8 cellular contexts compared by ENCODE assay signal in the genomic region with DNA sequence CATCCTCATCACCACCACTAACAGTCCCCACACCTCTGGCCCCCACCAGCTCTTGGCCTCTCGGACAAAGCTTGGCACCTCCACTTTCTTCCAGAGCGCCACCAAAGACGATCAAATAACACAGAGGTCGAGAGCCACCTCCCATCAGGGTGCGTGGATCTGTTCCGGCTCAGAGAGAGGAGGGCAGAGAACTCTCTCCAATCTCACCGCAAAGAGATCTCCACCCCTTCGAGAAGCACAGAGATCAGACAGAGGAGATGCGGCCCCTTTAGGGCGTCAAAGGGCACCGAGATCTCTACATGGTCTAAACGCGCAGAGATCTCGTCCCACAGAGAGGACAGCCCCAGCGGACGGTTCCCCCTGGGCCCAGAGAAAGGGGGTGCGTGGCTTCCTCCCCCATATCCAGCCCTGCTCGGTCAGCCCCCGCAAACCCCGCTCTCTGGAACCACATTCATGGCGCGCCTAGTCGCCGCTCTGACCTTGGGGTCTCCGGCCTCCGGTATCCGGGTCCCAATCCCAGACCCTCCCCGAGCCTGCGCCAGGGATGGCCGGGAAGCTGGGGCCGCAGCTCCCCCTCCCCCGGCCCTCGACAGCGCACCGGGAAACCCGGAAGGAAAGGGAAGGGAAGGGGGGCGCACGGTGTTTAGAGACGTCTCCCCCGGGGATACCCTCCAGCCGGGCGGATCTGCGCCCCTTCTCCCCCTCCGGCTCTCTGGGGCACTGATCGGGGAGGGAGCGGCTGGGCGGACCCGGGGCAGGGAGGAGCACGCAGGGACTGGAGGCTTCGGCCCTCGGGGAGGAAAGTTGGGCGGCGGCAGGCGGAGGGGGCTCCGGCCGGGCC. TPM values are rescaled to one million over a fixed set of nuclear protein-coding genes. Genes with fewer than 3 reads are reported as not detected.
DNase-seq lines count a peak whose midpoint lies in the region; ATAC-seq, FAIRE-seq and TF ChIP-seq lines count a peak whose summit lies in the region.

No MANE protein-coding gene starts in this region.

- H3K27ac Mint-ChIP-seq in CD8-positive, alpha-beta memory T cell, result peak overlapping the region in 2 of 8 donors; percentile 48 to 76

- H3K23ac ChIP-seq in H1 (ENCODE audit: insufficient read length) (no peak overlapping the region), neuronal stem cell (ENCODE audit: low read depth, low read length, poor library complexity) (no peak overlapping the region)

- WGBS in H1 (ENCODE audit: extremely low coverage in 1 of 2, insufficient coverage in 1 of 2, insufficient read length in 1 of 2, insufficient replicate concordance in 2 of 2, low coverage in 1 of 2, low lambda C conversion rate in 2 of 2, missing lambda C conversion rate in 1 of 2), 2 experiments, result 15% methylated on average over 34 of the region's 56 CpGs; no CpG with 5 or more reads in 1 of the 2 experiments
- WGBS in neuronal stem cell (ENCODE audit: extremely low coverage in 2 of 2, insufficient read length in 2 of 2, insufficient replicate concordance in 1 of 2), 2 donors, result no CpG with 5 or more reads among the region's 56 CpGs

- no peak overlapping the region for H2BK20ac ChIP-seq in H1 (ENCODE audit: low read length)

- CTCF ChIA-PET in CD8-positive, alpha-beta memory T cell (lab: Charles Lee), result no interaction called here
- CTCF ChIA-PET in H1 (lab: Charles Lee; ENCODE audit: partially characterized antibody), result interaction anchor here (0.6 to 29.3 kb wide), 7 partner anchors 8 to 154 kb away, joined by 3 to 538 read pairs (median 11); no protein-coding TSS in a partner anchor

- H3K27me3 Mint-ChIP-seq in CD8-positive, alpha-beta memory T cell, result peaks cover 17 to 20% of the 10 kb centered on the region in 2 donors

- peak overlapping the region; percentile 70 to 85 (median 74) for H3K4me3 Mint-ChIP-seq in CD8-positive, alpha-beta memory T cell

- H3K79me2 ChIP-seq in H1 (ENCODE audit: control insufficient read depth in 1 of 2, insufficient read depth in 2 of 2, low read length in 2 of 2), result no peaks in the 10 kb centered on the region; a peak in 1 of 4 replicates

- H3K14ac ChIP-seq in H1 (ENCODE audit: insufficient read length) (no peak overlapping the region), neuronal stem cell (ENCODE audit: low read length) (peak overlapping the region; percentile 13)

- peaks cover 25% of the 10 kb centered on the region for H3K27me3 ChIP-seq in CD8-positive, alpha-beta memory T cell (ENCODE audit: insufficient read depth, low read length, poor library complexity, severe bottlenecking)
- H3K27me3 ChIP-seq in H1 (replicated peaks in 1 of 4; ENCODE audit: control insufficient read depth in 3 of 4, extremely low read depth in 1 of 4, insufficient read depth in 3 of 4, low read length in 3 of 4) (peaks cover 0 to 47% (median 28%) of the 10 kb centered on the region in 4 experiments; a peak in 6 of 7 replicates), neuronal stem cell (ENCODE audit: control insufficient read depth in 3 of 3, insufficient read depth in 3 of 3, low read depth in 1 of 3, low read length in 3 of 3) (peaks cover 0 to 81% (median 36%) of the 10 kb centered on the region in 3 experiments)

- H3K56ac ChIP-seq in H1 (replicated peaks; ENCODE audit: insufficient read length, low read depth, low read length), result peak overlapping the region; percentile 11

- H2AK5ac ChIP-seq in H1 (ENCODE audit: low read depth, low read length) (no peak overlapping the region), neuronal stem cell (ENCODE audit: low read depth, low read length) (peak overlapping the region; percentile 9)

- no peaks in the 10 kb centered on the region for H3K36me3 ChIP-seq in CD8-positive, alpha-beta memory T cell (ENCODE audit: insufficient read depth, low read length)
- H3K36me3 ChIP-seq in H1 (ENCODE audit: control insufficient read depth in 2 of 4, insufficient read depth in 4 of 4, low read length in 3 of 4) (no peaks in the 10 kb centered on the region), neuronal stem cell (replicated peaks in 1 of 2; ENCODE audit: control insufficient read depth in 2 of 2, insufficient read depth in 2 of 2, low read length in 2 of 2) (no peaks in the 10 kb centered on the region)

- H3K27ac ChIP-seq in CD8-positive, alpha-beta memory T cell (ENCODE audit: low read depth, low read length), result no peak overlapping the region
- no peak overlapping the region for H3K27ac ChIP-seq in H1 (ENCODE audit: low read depth, low read length)
- no peak overlapping the region for H3K27ac ChIP-seq in neuronal stem cell (replicated peaks; ENCODE audit: low read length)

- H3K18ac ChIP-seq in H1 (ENCODE audit: extremely low read depth, low read length) (peak overlapping the region; percentile 82), neuronal stem cell (ENCODE audit: low read length) (peak overlapping the region; percentile 91)

- TF ChIP-seq CTCF in H1 (IDR thresholded peaks at IDR 0.05; ENCODE audit: control extremely low read depth in 1 of 3, insufficient read depth in 1 of 3, low read depth in 1 of 3, low read length in 3 of 3), result no peak

- H3K23me2 ChIP-seq in H1 (ENCODE audit: low read depth, low read length), result peaks cover 14% of the 10 kb centered on the region; the same call in 1 of the 2 replicates

- no peak for TF ChIP-seq EP300 in H1 (IDR thresholded peaks at IDR 0.05; ENCODE audit: borderline replicate concordance in 1 of 2, low read depth in 2 of 2, low read length in 2 of 2)

- H4K8ac ChIP-seq in H1 (ENCODE audit: extremely low read depth, insufficient read depth, low read length) (0 out of 2 replicates have a peak overlapping the region, but pooled peaks have one; percentile 11), neuronal stem cell (ENCODE audit: low read depth, low read length) (no peak overlapping the region)

- no peaks in the 10 kb centered on the region for H3K9me3 ChIP-seq in CD8-positive, alpha-beta memory T cell (ENCODE audit: low read length)
- no peaks in the 10 kb centered on the region for H3K9me3 ChIP-seq in H1 (ENCODE audit: insufficient read depth in 2 of 2, low read depth in 1 of 2, low read length in 1 of 2)
- H3K9me3 ChIP-seq in neuronal stem cell (replicated peaks in 1 of 2; ENCODE audit: control insufficient read depth in 2 of 2, insufficient read depth in 1 of 2, low read depth in 1 of 2, low read length in 2 of 2), result peaks cover 0 to 2% of the 10 kb centered on the region in 2 donors

- 0 out of 2 replicates have a peak, but pooled peaks cover 8% of the 10 kb centered on the region for H3K79me1 ChIP-seq in H1 (ENCODE audit: low read depth, low read length)
- H3K79me1 ChIP-seq in neuronal stem cell (ENCODE audit: low read depth, low read length), result no peaks in the 10 kb centered on the region

- H3K4me2 ChIP-seq in H1 (ENCODE audit: insufficient read depth in 1 of 2, low read depth in 2 of 2, low read length in 2 of 2) (peak overlapping the region; percentile 86 to 93), neuronal stem cell (ENCODE audit: insufficient read depth, low read length, poor library complexity, severe bottlenecking) (peak overlapping the region; percentile 86)

- no peak overlapping the region for H2BK12ac ChIP-seq in H1 (ENCODE audit: low read depth, low read length)
- H2BK12ac ChIP-seq in neuronal stem cell (ENCODE audit: low read length), result peak overlapping the region; percentile 64

- no peak for TF ChIP-seq POLR2A in H1 (IDR thresholded peaks at IDR 0.05; ENCODE audit: control extremely low read depth in 1 of 2, low read depth in 2 of 2, low read length in 2 of 2)

- H2AFZ ChIP-seq in H1 (ENCODE audit: low read length), result 0 out of 2 replicates have a peak overlapping the region, but pooled peaks have one; percentile 11
- H2AFZ ChIP-seq in neuronal stem cell (ENCODE audit: low read length), result peak overlapping the region; percentile 87

- no peak for TF ChIP-seq RAD21 in H1 (IDR thresholded peaks at IDR 0.05 in 1 of 2, conservative IDR thresholded peaks at IDR 0.05 in 1 of 2; ENCODE audit: low read depth in 2 of 2, low read length in 2 of 2)

- no peaks in the 10 kb centered on the region for H3K36me3 Mint-ChIP-seq in CD8-positive, alpha-beta memory T cell

- peaks cover 0 to 27% of the 10 kb centered on the region in 2 experiments for H4K20me1 ChIP-seq in H1 (replicated peaks in 1 of 2; ENCODE audit: control insufficient read depth in 1 of 2, insufficient read depth in 2 of 2, low read length in 2 of 2)

- peaks cover 13% of the 10 kb centered on the region for H3K4me1 ChIP-seq in CD8-positive, alpha-beta memory T cell (ENCODE audit: insufficient read depth, low read length)
- H3K4me1 ChIP-seq in H1 (replicated peaks in 1 of 4; ENCODE audit: control insufficient read depth in 3 of 4, insufficient read depth in 4 of 4, low read length in 3 of 4) (peaks cover 0 to 13% (median 6%) of the 10 kb centered on the region in 4 experiments; a peak in 5 of 7 replicates), neuronal stem cell (ENCODE audit: control insufficient read depth in 2 of 2, insufficient read depth in 1 of 2, low read depth in 1 of 2, low read length in 2 of 2) (peaks cover 2 to 10% of the 10 kb centered on the region in 2 donors)

- no peaks in the 10 kb centered on the region for H3K9me3 Mint-ChIP-seq in CD8-positive, alpha-beta memory T cell

- H3K9ac ChIP-seq in H1 (replicated peaks in 1 of 4; ENCODE audit: extremely low read depth in 1 of 4, low read depth in 3 of 4, low read length in 3 of 4), result peak overlapping the region in 3 of 4 experiments; percentile 26 to 41 (median 36); a peak in 5 of 7 replicates
- peak overlapping the region; percentile 92 for H3K9ac ChIP-seq in neuronal stem cell (ENCODE audit: low read depth, low read length, poor library complexity)

- 0 out of 2 replicates have a peak overlapping the region, but pooled peaks have one; percentile 3 for H2BK15ac ChIP-seq in H1 (ENCODE audit: low read length)
- peak overlapping the region; percentile 22 for H2BK15ac ChIP-seq in neuronal stem cell (ENCODE audit: low read length)

- DNase-seq in CD8-positive, alpha-beta memory T cell, result peak in 1 of 5 donors; percentile 4
- DNase-seq in HuH-7 (ENCODE audit: low spot score), result peak; percentile 20
- peak in 1 of 2 experiments; percentile 49 for DNase-seq in H1 (ENCODE audit: low read depth in 1 of 2, low spot score in 2 of 2)
- no peak for DNase-seq in neuronal stem cell (ENCODE audit: low spot score)
- DNase-seq in NCI-H2029 (lab: John Stamatoyannopoulos, UW), result no peak
- DNase-seq in dedifferentiated amniotic fluid mesenchymal stem cell (ENCODE audit: extremely low spot score), result no peak
- DNase-seq in DMS53 (lab: John Stamatoyannopoulos, UW), result no peak

- H2BK5ac ChIP-seq in H1 (ENCODE audit: low read depth, low read length), result no peak overlapping the region
- H2BK5ac ChIP-seq in neuronal stem cell (ENCODE audit: low read length), result no peak overlapping the region

- H3K4me3 ChIP-seq in CD8-positive, alpha-beta memory T cell (ENCODE audit: low read length), result peak overlapping the region; percentile 6
- H3K4me3 ChIP-seq in H1 (ENCODE audit: extremely low read depth in 1 of 4, insufficient read depth in 2 of 4, low read depth in 3 of 4, low read length in 4 of 4) (peak overlapping the region; percentile 63 to 90 (median 74)), neuronal stem cell (ENCODE audit: low read length in 2 of 2) (peak overlapping the region; percentile 29 to 84)

- no peak for FAIRE-seq in H1 (lab: Jason Lieb, UNC)

- H2BK120ac ChIP-seq in H1 (replicated peaks; ENCODE audit: low read depth, low read length) (no peak overlapping the region), neuronal stem cell (ENCODE audit: low read depth, low read length) (no peak overlapping the region)

- ATAC-seq in GM19452 (IDR thresholded peaks at IDR 0.05; ENCODE audit: unreplicated experiment), result no peak

- POLR2A ChIA-PET in CD8-positive, alpha-beta memory T cell (lab: Charles Lee), result no interaction called here
- POLR2A ChIA-PET in H1 (lab: Charles Lee; ENCODE audit: partially characterized antibody), result no interaction called here

- peaks cover 4 to 6% (median 5%) of the 10 kb centered on the region in 3 donors for H3K4me1 Mint-ChIP-seq in CD8-positive, alpha-beta memory T cell

- H3K4ac ChIP-seq in H1 (replicated peaks; ENCODE audit: insufficient read length, low read depth, low read length) (peak overlapping the region; percentile 48), neuronal stem cell (ENCODE audit: low read length) (no peak overlapping the region)

- no peak overlapping the region for H4K5ac ChIP-seq in H1 (ENCODE audit: insufficient read length, low read depth, low read length)

- no peak overlapping the region for H4K91ac ChIP-seq in H1 (replicated peaks; ENCODE audit: insufficient read length, low read length)
- H4K91ac ChIP-seq in neuronal stem cell (ENCODE audit: low read depth, low read length, poor library complexity), result no peak overlapping the region

RNA-seq across cellular contexts. Expression of a gene that starts 0.6 kb away (rescaled TPM):
- total RNA-seq in CD8-positive, alpha-beta memory T cell, result under 1 TPM; 0.33 to 0.47 TPM
- not detected for polyA plus RNA-seq in CD8-positive, alpha-beta memory T cell
- 11.4 and 16.5 TPM in 2 replicates for total RNA-seq in H1 (2021; fragmentation: NEBNext Ultra II Directional; extraction: Animal tissue kit (Norgen Biotek cat#: 25700))
- 4.8 and 6.8 TPM in 2 replicates for polyA plus RNA-seq in H1 (2011; rRNA removed)
- polyA plus RNA-seq in H1 (2011; cell fraction: cytosol; rRNA removed), result 4.0 TPM
- polyA plus RNA-seq in H1 (2011; cell fraction: nucleus; rRNA removed), result 14.7 TPM
- polyA plus RNA-seq in H1 (2012, experiment 1 of 2), result 4.1 to 5.5 TPM (median 4.6 TPM) in 4 replicates
- polyA plus RNA-seq in H1 (2012, experiment 2 of 2), result 2.6 TPM
- 5.3 TPM for polyA plus RNA-seq in H1 (2013, experiment 1 of 2)
- polyA plus RNA-seq in H1 (2013, experiment 2 of 2), result 5.8 TPM
- polyA minus RNA-seq in H1 (2011; rRNA and poly(A)+ RNA removed), result 12.6 and 14.0 TPM in 2 replicates
- 5.4 TPM for polyA minus RNA-seq in H1 (2011; cell fraction: cytosol; rRNA and poly(A)+ RNA removed)
- polyA minus RNA-seq in H1 (2011; cell fraction: nucleus; rRNA and poly(A)+ RNA removed), result 14.3 TPM
- 1.3 TPM for polyA plus RNA-seq in neuronal stem cell (2013, experiment 1 of 2)
- polyA plus RNA-seq in neuronal stem cell (2013, experiment 2 of 2), result 1.5 TPM

Comparison
In these comparisons a context has a peak if more than half of its experiments do, and no peak if none do; other contexts are left out.
1. H3K4me3 ChIP-seq: peak in every context shown above with its lines; median percentile 74 in H1; 56 in neuronal stem cell; 6 in CD8-positive, alpha-beta memory T cell.